In genomic region chr13:69035771-69036170, GRCh38 we compare ENCODE assay signal across 3 cellular contexts.
"Had no signal": no experiment of that assay in that cellular context is flagged by ENCODE, and none has a peak within 500 bp of the region (broad histone marks: within the 10 kb centered on the region; RNA-seq: fewer than 3 reads in every experiment).

No MANE protein-coding gene starts in this region.

- DNase-seq: GDM1, GF-D8 had no signal

- ATAC-seq: GM12878 had no signal

- H3K4me3 ChIP-seq: GM12878 had no signal
